Comparison of ENCODE assay signal across 8 cellular contexts in genomic region chr14:61269321-61270083, GRCh38. TPM values are rescaled to one million over a fixed set of nuclear protein-coding genes. Genes with fewer than 3 reads are reported as not detected.
DNase-seq lines count a peak whose midpoint lies in the region; ATAC-seq and TF ChIP-seq lines count a peak whose summit lies in the region.

No MANE protein-coding gene starts in this region.

- peaks cover 52% of the 10 kb centered on the region for H3K27me3 Mint-ChIP-seq in activated naive CD8-positive, alpha-beta T cell treated with anti-CD3 and anti-CD28 coated beads, Interleukin-2, amount 10 ng/mL, durations not matched to agents 7 days and 5 days

- H3K9me3 ChIP-seq in SU-DHL-6 (ENCODE audit: insufficient read depth, low read length) = no peaks in the 10 kb centered on the region
- H3K9me3 ChIP-seq in heart right ventricle = no peaks in the 10 kb centered on the region
- no peaks in the 10 kb centered on the region for H3K9me3 ChIP-seq in psoas muscle

- H2AFZ ChIP-seq in SU-DHL-6 (ENCODE audit: low read depth, low read length, severe bottlenecking) = peak overlapping the region; percentile 87

- H3K4me2 ChIP-seq in SU-DHL-6 (ENCODE audit: low read depth, low read length, poor library complexity, severe bottlenecking) = peak overlapping the region; percentile 48

- H3K9me2 ChIP-seq in SU-DHL-6 (replicated peaks; ENCODE audit: insufficient read depth, low read length) = no peaks in the 10 kb centered on the region

- H4K20me1 ChIP-seq in SU-DHL-6 (ENCODE audit: low read depth, low read length) = no peaks in the 10 kb centered on the region

- peaks cover 7% of the 10 kb centered on the region for H3K4me1 Mint-ChIP-seq in activated naive CD8-positive, alpha-beta T cell treated with anti-CD3 and anti-CD28 coated beads, Interleukin-2, amount 10 ng/mL, durations not matched to agents 7 days and 5 days

- no peak overlapping the region for H3K9ac ChIP-seq in SU-DHL-6 (ENCODE audit: low read length)

- H3K27ac Mint-ChIP-seq in activated naive CD8-positive, alpha-beta T cell treated with anti-CD3 and anti-CD28 coated beads, Interleukin-2, amount 10 ng/mL, durations not matched to agents 7 days and 5 days = no peak overlapping the region

- TF ChIP-seq CTCF in GM12873 (IDR thresholded peaks at IDR 0.05; ENCODE audit: insufficient read depth, low read depth, low read length, missing control alignments) (peak; percentile 72), SU-DHL-6 (IDR thresholded peaks at IDR 0.05; ENCODE audit: insufficient read depth, low read length, poor library complexity, severe bottlenecking) (peak; percentile 79), heart right ventricle (IDR thresholded peaks at IDR 0.05) (peak; percentile 56 to 92 (median 76)), psoas muscle (IDR thresholded peaks at IDR 0.05) (peak; percentile 76)

- H3K36me3 Mint-ChIP-seq in activated naive CD8-positive, alpha-beta T cell treated with anti-CD3 and anti-CD28 coated beads, Interleukin-2, amount 10 ng/mL, durations not matched to agents 7 days and 5 days = no peaks in the 10 kb centered on the region

- ATAC-seq in HG02642 (IDR thresholded peaks at IDR 0.05; ENCODE audit: poor library complexity, unreplicated experiment) (peak; percentile 84), heart right ventricle (peak; percentile 63 to 87 (median 75)), psoas muscle (peak; percentile 85 to 93 (median 88))
- peak; percentile 84 for ATAC-seq in activated naive CD8-positive, alpha-beta T cell treated with anti-CD3 and anti-CD28 coated beads, Interleukin-2, amount 10 ng/mL, durations not matched to agents 7 days and 5 days (ENCODE audit: low read depth)

- H3K4me1 ChIP-seq in heart right ventricle (peaks cover 0 to 8% (median 0%) of the 10 kb centered on the region in 9 donors), psoas muscle (no peaks in the 10 kb centered on the region), urinary bladder (ENCODE audit: insufficient read depth) (no peaks in the 10 kb centered on the region)

- H3K27me3 ChIP-seq in SU-DHL-6 (ENCODE audit: low read length) = no peaks in the 10 kb centered on the region
- H3K27me3 ChIP-seq in heart right ventricle = peaks cover 3 to 70% (median 30%) of the 10 kb centered on the region in 7 donors
- H3K27me3 ChIP-seq in psoas muscle (ENCODE audit: insufficient read depth in 3 of 3, low read length in 2 of 3) = no peaks in the 10 kb centered on the region

- no peaks in the 10 kb centered on the region for H3F3A ChIP-seq in SU-DHL-6 (ENCODE audit: insufficient read depth)

- DNase-seq in NCI-H1105 treated with DMSO at 0.1 percent for 48 hours (lab: John Stamatoyannopoulos, UW) (peak; percentile 90), heart right ventricle (peak; percentile 42 to 71), psoas muscle (peak; percentile 61 to 80)
- DNase-seq in activated naive CD8-positive, alpha-beta T cell treated with anti-CD3 and anti-CD28 coated beads, Interleukin-2, amount 10 ng/mL, durations not matched to agents 7 days and 5 days = peak; percentile 72

- no peaks in the 10 kb centered on the region for H3K79me2 ChIP-seq in SU-DHL-6 (ENCODE audit: insufficient read depth, low read length)

- no peaks in the 10 kb centered on the region for H3K9me3 Mint-ChIP-seq in activated naive CD8-positive, alpha-beta T cell treated with anti-CD3 and anti-CD28 coated beads, Interleukin-2, amount 10 ng/mL, durations not matched to agents 7 days and 5 days

- no peaks in the 10 kb centered on the region for H3K36me3 ChIP-seq in SU-DHL-6 (ENCODE audit: low read length)
- no peaks in the 10 kb centered on the region for H3K36me3 ChIP-seq in heart right ventricle
- no peaks in the 10 kb centered on the region for H3K36me3 ChIP-seq in psoas muscle (ENCODE audit: insufficient read depth in 1 of 2, low read depth in 1 of 2)
- H3K36me3 ChIP-seq in urinary bladder (ENCODE audit: insufficient read depth) = no peaks in the 10 kb centered on the region

- POLR2A ChIA-PET in activated naive CD8-positive, alpha-beta T cell treated with anti-CD3 and anti-CD28 coated beads, Interleukin-2, amount 10 ng/mL, durations not matched to agents 7 days and 5 days (lab: Charles Lee) = no interaction called here

- H3K27ac ChIP-seq in SU-DHL-6 (ENCODE audit: low read depth, low read length) = no peak overlapping the region
- H3K27ac ChIP-seq in heart right ventricle = no peak overlapping the region
- H3K27ac ChIP-seq in psoas muscle = peak overlapping the region; percentile 48
- H3K27ac ChIP-seq in urinary bladder (ENCODE audit: low read depth) = no peak overlapping the region

- WGBS in heart right ventricle, 2 donors = 5 to 6% methylated on average over 21 of the region's 21 CpGs
- WGBS in psoas muscle, 3 donors = 9 to 11% (median 11%) methylated on average over 21 of the region's 21 CpGs
- WGBS in urinary bladder = 7% methylated on average over 21 of the region's 21 CpGs

- peak overlapping the region; percentile 70 for H3K4me3 Mint-ChIP-seq in activated naive CD8-positive, alpha-beta T cell treated with anti-CD3 and anti-CD28 coated beads, Interleukin-2, amount 10 ng/mL, durations not matched to agents 7 days and 5 days

- intact Hi-C loops in heart right ventricle (cut with DNase I) (loop anchor here in 5 of 10 donors (1.0 to 10.0 kb wide), 3 partner anchors 17 to 565 kb away; no protein-coding TSS in a partner anchor), psoas muscle (cut with DNase I) (no loop called here)

- no peak overlapping the region for H3K4me3 ChIP-seq in SU-DHL-6 (ENCODE audit: insufficient read depth, low read length, poor library complexity, severe bottlenecking)
- peak overlapping the region in 8 of 10 donors; percentile 23 to 54 (median 34) for H3K4me3 ChIP-seq in heart right ventricle
- peak overlapping the region; percentile 61 for H3K4me3 ChIP-seq in psoas muscle
- peak overlapping the region; percentile 16 for H3K4me3 ChIP-seq in urinary bladder (ENCODE audit: low read depth, low read length)

RNA-seq across cellular contexts. Expression of gene TMEM30B, which starts 11.6 kb away (rescaled TPM):
- total RNA-seq in activated naive CD8-positive, alpha-beta T cell treated with anti-CD3 and anti-CD28 coated beads, Interleukin-2, amount 10 ng/mL, durations not matched to agents 7 days and 5 days = 1 to 10 TPM; 1.4 to 1.6 TPM
- total RNA-seq in heart right ventricle = 1 to 10 TPM in 3 of 10 donors, under 1 TPM in 7; 0.32 to 1.9 (median 0.71) TPM
- under 1 TPM; 0.15 to 0.35 TPM for polyA plus RNA-seq in heart right ventricle
- 1 to 10 TPM in 2 of 4 donors, under 1 TPM in 2; 0.80 to 2.0 (median 1.0) TPM for total RNA-seq in psoas muscle
- polyA plus RNA-seq in psoas muscle = under 1 TPM; 0.30 to 0.33 (median 0.31) TPM
- 9.3 TPM for total RNA-seq in urinary bladder
- 9.8 TPM for polyA plus RNA-seq in urinary bladder

RNA-seq across cellular contexts. Expression of gene PRKCH, which starts 51.9 kb away (rescaled TPM):
- total RNA-seq in activated naive CD8-positive, alpha-beta T cell treated with anti-CD3 and anti-CD28 coated beads, Interleukin-2, amount 10 ng/mL, durations not matched to agents 7 days and 5 days = 100 to 1,000 TPM; 318 TPM
- total RNA-seq in heart right ventricle (10 to 100 TPM; 12.4 to 25.1 (median 18.3) TPM), psoas muscle (10 to 100 TPM; 11.1 to 17.9 (median 15.4) TPM), urinary bladder (53.6 TPM)
- polyA plus RNA-seq in heart right ventricle (10 to 100 TPM in 1 of 2 donors, 1 to 10 TPM in 1; 8.3 to 18.1 TPM), psoas muscle (1 to 10 TPM; 5.9 to 6.9 (median 6.2) TPM), urinary bladder (13.3 TPM)
